ENCODE assay signal across 8 cellular contexts in genomic region chr3:39405687-39406367, GRCh38. TPM values are rescaled to one million over a fixed set of nuclear protein-coding genes. Genes with fewer than 3 reads are reported as not detected.
A peak's percentile ranks its signal among the peaks of the same experiment; 100 is the strongest.
DNase-seq lines count a peak whose midpoint lies in the region; ATAC-seq and TF ChIP-seq lines count a peak whose summit lies in the region.

No MANE protein-coding gene starts in this region.

- no peaks in the 10 kb centered on the region for H3K9me3 ChIP-seq in HAP-1
- no peaks in the 10 kb centered on the region for H3K9me3 ChIP-seq in hepatocyte (ENCODE audit: low read depth)

- 75% methylated on average over 13 of the region's 13 CpGs for WGBS in hepatocyte (ENCODE audit: low lambda C conversion rate, missing lambda C conversion rate)

- in situ Hi-C loops in HAP-1 (cut with MboI; ENCODE audit: low sequenced_read_pairs): no loop called here

- no peak for TF ChIP-seq CTCF in hepatocyte (IDR thresholded peaks at IDR 0.05; ENCODE audit: poor library complexity)

- no peak for DNase-seq in HAP-1 (ENCODE audit: low spot score in 2 of 2)
- no peak for DNase-seq in activated CD4-positive, alpha-beta memory T cell treated with anti-CD3 and anti-CD28 coated beads, Interleukin-2, amount 10 ng/mL, durations not matched to agents 7 days and 5 days
- no peak for DNase-seq in hepatocyte (ENCODE audit: low spot score)
- DNase-seq in SK-N-DZ (ENCODE audit: low spot score): no peak
- DNase-seq in activated CD4-positive, CD25-positive, alpha-beta regulatory T cell (lab: John Stamatoyannopoulos, UW): no peak

- POLR2A ChIA-PET in activated CD4-positive, alpha-beta memory T cell treated with anti-CD3 and anti-CD28 coated beads, Interleukin-2, amount 10 ng/mL, durations not matched to agents 7 days and 5 days (lab: Charles Lee): interaction anchor here (0.6 to 5.1 kb wide), 14 partner anchors 8 to 345 kb away, joined by 3 to 122 read pairs (median 7); no protein-coding TSS in a partner anchor

- H3K4me2 ChIP-seq in hepatocyte: peak overlapping the region; percentile 75

- peaks cover 32% of the 10 kb centered on the region for H3K79me2 ChIP-seq in hepatocyte

- H3K4me1 ChIP-seq in HAP-1: peaks cover 18% of the 10 kb centered on the region
- H3K4me1 ChIP-seq in hepatocyte (ENCODE audit: insufficient read depth): peaks cover 11% of the 10 kb centered on the region

- peak overlapping the region; percentile 89 for H3K27ac Mint-ChIP-seq in activated CD4-positive, alpha-beta memory T cell treated with anti-CD3 and anti-CD28 coated beads, Interleukin-2, amount 10 ng/mL, durations not matched to agents 7 days and 5 days

- H3K36me3 ChIP-seq in HAP-1 (replicated peaks) (peaks cover 44% of the 10 kb centered on the region), hepatocyte (replicated peaks; ENCODE audit: insufficient read depth, low read depth) (peaks cover 8% of the 10 kb centered on the region)

- ATAC-seq in HG02970 (IDR thresholded peaks at IDR 0.05; ENCODE audit: low FRiP score, unreplicated experiment) (no peak), HG03097 (IDR thresholded peaks at IDR 0.05; ENCODE audit: low FRiP score, unreplicated experiment) (no peak)

- CTCF ChIA-PET in activated CD4-positive, alpha-beta memory T cell treated with anti-CD3 and anti-CD28 coated beads, Interleukin-2, amount 10 ng/mL, durations not matched to agents 7 days and 5 days (lab: Charles Lee): interaction anchor here (0.7 to 1.5 kb wide), 10 partner anchors 17 to 906 kb away, joined by 3 to 5 read pairs (median 3); no protein-coding TSS in a partner anchor

- no peaks in the 10 kb centered on the region for H3K9me3 Mint-ChIP-seq in activated CD4-positive, alpha-beta memory T cell treated with anti-CD3 and anti-CD28 coated beads, Interleukin-2, amount 10 ng/mL, durations not matched to agents 7 days and 5 days

- H3K27me3 Mint-ChIP-seq in activated CD4-positive, alpha-beta memory T cell treated with anti-CD3 and anti-CD28 coated beads, Interleukin-2, amount 10 ng/mL, durations not matched to agents 7 days and 5 days: no peaks in the 10 kb centered on the region

- peak overlapping the region; percentile 88 for H2AFZ ChIP-seq in hepatocyte

- peaks cover 55% of the 10 kb centered on the region for H3K4me1 Mint-ChIP-seq in activated CD4-positive, alpha-beta memory T cell treated with anti-CD3 and anti-CD28 coated beads, Interleukin-2, amount 10 ng/mL, durations not matched to agents 7 days and 5 days

- H3K36me3 Mint-ChIP-seq in activated CD4-positive, alpha-beta memory T cell treated with anti-CD3 and anti-CD28 coated beads, Interleukin-2, amount 10 ng/mL, durations not matched to agents 7 days and 5 days (ENCODE audit: low read depth): peaks cover 47% of the 10 kb centered on the region

- no peaks in the 10 kb centered on the region for H3K9me2 ChIP-seq in hepatocyte (replicated peaks; ENCODE audit: insufficient read depth)

- H3K4me3 ChIP-seq in HAP-1 (peak overlapping the region; percentile 75), hepatocyte (peak overlapping the region; percentile 30), skin epidermis (peak overlapping the region; percentile 70 to 80 (median 76))

- H3K4me3 Mint-ChIP-seq in activated CD4-positive, alpha-beta memory T cell treated with anti-CD3 and anti-CD28 coated beads, Interleukin-2, amount 10 ng/mL, durations not matched to agents 7 days and 5 days: peak overlapping the region; percentile 85

- H4K20me1 ChIP-seq in hepatocyte (ENCODE audit: insufficient read depth, poor library complexity, severe bottlenecking): peaks cover 29% of the 10 kb centered on the region

- H3K27me3 ChIP-seq in HAP-1 (ENCODE audit: low read depth) (no peaks in the 10 kb centered on the region), hepatocyte (no peaks in the 10 kb centered on the region)

- H3K27ac ChIP-seq in hepatocyte (peak overlapping the region; percentile 92), skin epidermis (peak overlapping the region; percentile 19 to 96 (median 87))

RNA-seq across cellular contexts. Expression of gene RPSA, which starts 0.7 kb away (rescaled TPM):
- total RNA-seq in activated CD4-positive, alpha-beta memory T cell treated with anti-CD3 and anti-CD28 coated beads, Interleukin-2, amount 10 ng/mL, durations not matched to agents 7 days and 5 days: 1,000 to 10,000 TPM; 1,345 to 1,384 TPM
- total RNA-seq in hepatocyte: 961 and 1,236 TPM in 2 replicates
- 249 and 267 TPM in 2 replicates for polyA plus RNA-seq in hepatocyte
- 2,861 and 2,894 TPM in 2 replicates for polyA plus RNA-seq in SK-N-DZ (2014; cell fraction: cytosol; rRNA removed)
- polyA plus RNA-seq in SK-N-DZ (2014; cell fraction: nucleus; rRNA removed): 1,186 and 1,691 TPM in 2 replicates

RNA-seq across cellular contexts. Expression of gene SLC25A38, which starts 22.7 kb away (rescaled TPM):
- 10 to 100 TPM; 34.2 to 35.8 TPM for total RNA-seq in activated CD4-positive, alpha-beta memory T cell treated with anti-CD3 and anti-CD28 coated beads, Interleukin-2, amount 10 ng/mL, durations not matched to agents 7 days and 5 days
- 37.2 and 43.2 TPM in 2 replicates for total RNA-seq in hepatocyte
- 32.4 and 35.7 TPM in 2 replicates for polyA plus RNA-seq in hepatocyte
- polyA plus RNA-seq in SK-N-DZ (2014; cell fraction: cytosol; rRNA removed): 26.6 and 29.1 TPM in 2 replicates
- polyA plus RNA-seq in SK-N-DZ (2014; cell fraction: nucleus; rRNA removed): 32.6 and 39.8 TPM in 2 replicates
